ENCODE assay signal across 9 cellular contexts in the genomic region with DNA sequence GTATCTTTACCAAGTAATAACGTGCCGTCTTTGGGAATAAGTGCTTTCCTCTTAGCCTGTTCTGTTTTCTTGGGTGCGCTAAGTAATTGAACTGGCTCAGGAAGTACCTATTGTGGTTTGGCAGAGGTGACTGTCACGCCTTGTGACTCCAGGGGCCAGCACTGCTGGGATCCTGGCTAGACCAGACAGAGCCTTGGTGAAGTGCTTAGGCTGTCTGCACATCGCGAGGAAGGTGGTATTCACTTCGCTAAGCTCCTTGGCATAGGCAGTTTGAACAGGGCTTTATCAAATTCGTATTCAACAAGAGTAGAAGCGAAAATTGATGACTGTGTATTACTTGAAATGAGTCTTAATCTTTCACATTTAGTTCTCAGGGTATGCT. TPM values are rescaled to one million over a fixed set of nuclear protein-coding genes. Genes with fewer than 3 reads are reported as not detected.
DNase-seq lines count a peak whose midpoint lies in the region; ATAC-seq and TF ChIP-seq lines count a peak whose summit lies in the region.
"Had no signal": no experiment of that assay in that cellular context is flagged by ENCODE, and none has a peak within 500 bp of the region (broad histone marks: within the 10 kb centered on the region; RNA-seq: fewer than 3 reads in every experiment).

No MANE protein-coding gene starts in this region.

- TF ChIP-seq CTCF in osteoblast (IDR thresholded peaks at IDR 0.05; ENCODE audit: extremely low read depth, low read depth, low read length) = no peak

- no peaks in the 10 kb centered on the region for H3K27me3 ChIP-seq in osteoblast (ENCODE audit: insufficient read depth, low read length)

- no peak overlapping the region for H3K27ac ChIP-seq in osteoblast (ENCODE audit: low read depth, low read length)
- H3K27ac ChIP-seq: C4-2B had no signal

- peaks cover 10% of the 10 kb centered on the region for H3K4me1 ChIP-seq in osteoblast (ENCODE audit: insufficient read depth, low read length)

- DNase-seq in activated T-cell treated with anti-CD3 and anti-CD28 coated beads, Interleukin-2, amount 50 U/mL, for 1 hour = peak; percentile 60
- no peak for DNase-seq in activated T-cell treated with anti-CD3 and anti-CD28 coated beads for 4 hours
- DNase-seq in activated effector memory CD4-positive, alpha-beta T cell treated with anti-CD3 and anti-CD28 coated beads, Interleukin-2, amount 50 U/mL, for 16 hours = peak; percentile 83
- no peak for DNase-seq in osteoblast (ENCODE audit: insufficient read length, low spot score, missing footprints)
- DNase-seq in NCI-H526 treated with DMSO at 0.1 percent for 48 hours (lab: John Stamatoyannopoulos, UW) = no peak
- no peak for DNase-seq in A172 (ENCODE audit: low spot score)
- DNase-seq in hippocampal formation (lab: John Stamatoyannopoulos, UW) = no peak

- H3K36me3 ChIP-seq in osteoblast (ENCODE audit: insufficient read depth, low read length) = peaks cover 31% of the 10 kb centered on the region

- peak overlapping the region; percentile 71 for H2AFZ ChIP-seq in osteoblast (ENCODE audit: low read length)

- peak overlapping the region; percentile 44 for H3K4me3 ChIP-seq in osteoblast (ENCODE audit: insufficient read depth, low read length)

- H3K79me2 ChIP-seq in osteoblast (ENCODE audit: insufficient read depth, low read length) = no peaks in the 10 kb centered on the region

- H4K20me1 ChIP-seq in osteoblast (ENCODE audit: insufficient read depth, low read length) = no peaks in the 10 kb centered on the region

- H3K4me2 ChIP-seq in osteoblast (ENCODE audit: insufficient read depth, low read length) = peak overlapping the region; percentile 68

- ATAC-seq in HG03521 (IDR thresholded peaks at IDR 0.05; ENCODE audit: unreplicated experiment) = peak; percentile 43

- no peaks in the 10 kb centered on the region for H3K9me3 ChIP-seq in osteoblast (ENCODE audit: low read depth, low read length)

RNA-seq across cellular contexts. Expression of gene PRDM1, which starts 17.6 kb away (rescaled TPM):
- 1.8 and 2.5 TPM in 2 replicates for total RNA-seq in osteoblast
- 0.19 and 0.31 TPM in 2 replicates for total RNA-seq in A172 (2014; rRNA removed; shearing (Covaris generic))

Comparison
In these comparisons a context has a peak if more than half of its experiments do, and no peak if none do; other contexts are left out.
1. DNase-seq: peak in activated T-cell treated with anti-CD3 and anti-CD28 coated beads, Interleukin-2, amount 50 U/mL, for 1 hour (single experiment) and activated effector memory CD4-positive, alpha-beta T cell treated with anti-CD3 and anti-CD28 coated beads, Interleukin-2, amount 50 U/mL, for 16 hours (single experiment); none in activated T-cell treated with anti-CD3 and anti-CD28 coated beads for 4 hours (single experiment), osteoblast (single experiment), NCI-H526 treated with DMSO at 0.1 percent for 48 hours (single experiment), A172 (single experiment) and hippocampal formation (0 of 2).